In the genomic region with DNA sequence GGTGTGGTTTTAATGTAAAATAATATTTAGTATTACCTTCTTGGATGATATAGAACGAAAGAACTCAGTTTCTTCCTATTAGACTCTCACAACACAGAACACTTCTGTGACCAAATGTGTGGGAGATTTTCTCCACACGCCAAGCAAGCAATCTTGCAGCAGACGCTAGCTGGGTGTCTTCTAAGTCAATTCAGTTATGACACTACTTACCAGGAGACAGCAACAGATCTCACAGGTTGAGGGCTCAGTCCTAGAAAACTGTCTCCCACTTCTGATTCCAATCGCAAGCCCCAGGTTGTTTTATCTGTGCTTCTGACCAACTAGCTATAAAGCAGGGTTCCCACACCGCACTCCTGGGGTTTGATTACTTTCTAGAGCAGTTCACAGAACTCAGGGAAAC, we compare ENCODE assay signal across 16 cellular contexts. TPM values are rescaled to one million over a fixed set of nuclear protein-coding genes. Genes with fewer than 3 reads are reported as not detected.
DNase-seq lines count a peak whose midpoint lies in the region; ATAC-seq and TF ChIP-seq lines count a peak whose summit lies in the region.
"Had no signal": no experiment of that assay in that cellular context is flagged by ENCODE, and none has a peak within 500 bp of the region (broad histone marks: within the 10 kb centered on the region; RNA-seq: fewer than 3 reads in every experiment).

No MANE protein-coding gene starts in this region.

- H3K27me3 Mint-ChIP-seq in natural killer cell (ENCODE audit: low read depth in 2 of 2) (no peaks in the 10 kb centered on the region), T-helper 17 cell (no peaks in the 10 kb centered on the region), memory B cell (no peaks in the 10 kb centered on the region)
- no peaks in the 10 kb centered on the region for H3K27me3 Mint-ChIP-seq in natural killer cell treated with Interleukin-12 subunit alpha and Interleukin-12 subunit beta and Interleukin-15 and Interleukin-18, amount 100 ng/mL, for 72 hours
- H3K27me3 Mint-ChIP-seq in stimulated activated naive B cell treated with anti-CD40 and anti-IgM and Interleukin-4, amounts not matched to agents 10 μg/mL and 1 μg/mL and 100 μg/mL, for 72 hours = no peaks in the 10 kb centered on the region
- no peaks in the 10 kb centered on the region for H3K27me3 Mint-ChIP-seq in activated CD8-positive, alpha-beta memory T cell treated with anti-CD3 and anti-CD28 coated beads, Interleukin-2, amount 10 ng/mL, durations not matched to agents 7 days and 5 days

- CTCF ChIA-PET in activated CD8-positive, alpha-beta memory T cell treated with anti-CD3 and anti-CD28 coated beads, Interleukin-2, amount 10 ng/mL, durations not matched to agents 7 days and 5 days (lab: Charles Lee) = interaction anchor here (1.0 to 1.7 kb wide), 2 partner anchors 40 to 254 kb away, joined by 3 read pairs; no protein-coding TSS in a partner anchor

- H3K9me3 ChIP-seq in T-helper 17 cell (ENCODE audit: control insufficient read depth, low read length, poor library complexity, severe bottlenecking) = no peaks in the 10 kb centered on the region

- ATAC-seq in natural killer cell = no peak
- no peak for ATAC-seq in natural killer cell treated with Interleukin-12 subunit alpha and Interleukin-12 subunit beta and Interleukin-15 and Interleukin-18, amount 100 ng/mL, for 72 hours
- peak; percentile 29 for ATAC-seq in T-helper 17 cell
- no peak for ATAC-seq in memory B cell (ENCODE audit: low read depth)
- ATAC-seq in stimulated activated naive B cell treated with anti-CD40 and anti-IgM and Interleukin-4, amounts not matched to agents 10 μg/mL and 1 μg/mL and 100 μg/mL, for 72 hours (replicated peaks) = no peak
- ATAC-seq in HG03175 (IDR thresholded peaks at IDR 0.05; ENCODE audit: unreplicated experiment) = no peak
- no peak for ATAC-seq in activated CD8-positive, alpha-beta memory T cell treated with anti-CD3 and anti-CD28 coated beads, Interleukin-2, amount 10 ng/mL, durations not matched to agents 7 days and 5 days

- H3K9me3 Mint-ChIP-seq in natural killer cell = peaks cover 0 to 3% of the 10 kb centered on the region in 2 donors
- H3K9me3 Mint-ChIP-seq in natural killer cell treated with Interleukin-12 subunit alpha and Interleukin-12 subunit beta and Interleukin-15 and Interleukin-18, amount 100 ng/mL, for 72 hours = no peaks in the 10 kb centered on the region
- no peaks in the 10 kb centered on the region for H3K9me3 Mint-ChIP-seq in memory B cell
- peaks cover 3 to 7% of the 10 kb centered on the region in 2 donors for H3K9me3 Mint-ChIP-seq in stimulated activated naive B cell treated with anti-CD40 and anti-IgM and Interleukin-4, amounts not matched to agents 10 μg/mL and 1 μg/mL and 100 μg/mL, for 72 hours
- peaks cover 6% of the 10 kb centered on the region for H3K9me3 Mint-ChIP-seq in activated CD8-positive, alpha-beta memory T cell treated with anti-CD3 and anti-CD28 coated beads, Interleukin-2, amount 10 ng/mL, durations not matched to agents 7 days and 5 days (ENCODE audit: low read depth)

- no peak overlapping the region for H3K4me3 Mint-ChIP-seq in natural killer cell
- no peak overlapping the region for H3K4me3 Mint-ChIP-seq in natural killer cell treated with Interleukin-12 subunit alpha and Interleukin-12 subunit beta and Interleukin-15 and Interleukin-18, amount 100 ng/mL, for 72 hours
- H3K4me3 Mint-ChIP-seq in T-helper 17 cell = no peak overlapping the region
- no peak overlapping the region for H3K4me3 Mint-ChIP-seq in memory B cell
- H3K4me3 Mint-ChIP-seq in stimulated activated naive B cell treated with anti-CD40 and anti-IgM and Interleukin-4, amounts not matched to agents 10 μg/mL and 1 μg/mL and 100 μg/mL, for 72 hours = no peak overlapping the region
- H3K4me3 Mint-ChIP-seq in activated CD8-positive, alpha-beta memory T cell treated with anti-CD3 and anti-CD28 coated beads, Interleukin-2, amount 10 ng/mL, durations not matched to agents 7 days and 5 days = no peak overlapping the region
- H3K4me3 Mint-ChIP-seq: HFFc6 had no signal

- intact Hi-C loops in natural killer cell (cut with micrococcal nuclease) = no loop called here

- TF ChIP-seq CTCF in natural killer cell (IDR thresholded peaks at IDR 0.05) = no peak

- DNase-seq in natural killer cell (no peak), T-helper 17 cell (no peak), memory B cell (ENCODE audit: low spot score in 2 of 2) (no peak), NCI-H748 treated with DMSO at 0.1 percent for 48 hours (lab: John Stamatoyannopoulos, UW) (no peak)
- no peak for DNase-seq in natural killer cell treated with Interleukin-12 subunit alpha and Interleukin-12 subunit beta and Interleukin-15 and Interleukin-18, amount 100 ng/mL, for 72 hours (ENCODE audit: low spot score)
- DNase-seq in stimulated activated naive B cell treated with anti-CD40 and anti-IgM and Interleukin-4, amounts not matched to agents 10 μg/mL and 1 μg/mL and 100 μg/mL, for 72 hours = no peak
- DNase-seq in activated CD8-positive, alpha-beta memory T cell treated with anti-CD3 and anti-CD28 coated beads, Interleukin-2, amount 10 ng/mL, durations not matched to agents 7 days and 5 days = no peak
- DNase-seq: H7, HFFc6, NCI-H1417, NCI-H187 treated with DMSO at 0.1 percent for 48 hours, NCI-H2227 treated with DMSO at 0.1 percent for 48 hours, NCI-H524, RPMI8226, SIG-M5 had no signal

- H3K36me3 Mint-ChIP-seq in natural killer cell (no peaks in the 10 kb centered on the region), T-helper 17 cell (ENCODE audit: low read depth) (no peaks in the 10 kb centered on the region), memory B cell (peaks cover 11% of the 10 kb centered on the region)
- H3K36me3 Mint-ChIP-seq in natural killer cell treated with Interleukin-12 subunit alpha and Interleukin-12 subunit beta and Interleukin-15 and Interleukin-18, amount 100 ng/mL, for 72 hours = no peaks in the 10 kb centered on the region
- peaks cover 17 to 27% of the 10 kb centered on the region in 2 donors for H3K36me3 Mint-ChIP-seq in stimulated activated naive B cell treated with anti-CD40 and anti-IgM and Interleukin-4, amounts not matched to agents 10 μg/mL and 1 μg/mL and 100 μg/mL, for 72 hours
- H3K36me3 Mint-ChIP-seq in activated CD8-positive, alpha-beta memory T cell treated with anti-CD3 and anti-CD28 coated beads, Interleukin-2, amount 10 ng/mL, durations not matched to agents 7 days and 5 days = peaks cover 19% of the 10 kb centered on the region

- H3K27ac Mint-ChIP-seq in natural killer cell (peak overlapping the region; percentile 42 to 66), T-helper 17 cell (peak overlapping the region; percentile 56), memory B cell (peak overlapping the region; percentile 31)
- H3K27ac Mint-ChIP-seq in natural killer cell treated with Interleukin-12 subunit alpha and Interleukin-12 subunit beta and Interleukin-15 and Interleukin-18, amount 100 ng/mL, for 72 hours = no peak overlapping the region
- H3K27ac Mint-ChIP-seq in stimulated activated naive B cell treated with anti-CD40 and anti-IgM and Interleukin-4, amounts not matched to agents 10 μg/mL and 1 μg/mL and 100 μg/mL, for 72 hours = peak overlapping the region; percentile 25
- no peak overlapping the region for H3K27ac Mint-ChIP-seq in activated CD8-positive, alpha-beta memory T cell treated with anti-CD3 and anti-CD28 coated beads, Interleukin-2, amount 10 ng/mL, durations not matched to agents 7 days and 5 days
- H3K27ac Mint-ChIP-seq: HFFc6 had no signal

- H3K4me1 Mint-ChIP-seq in natural killer cell (peaks cover 41 to 44% of the 10 kb centered on the region in 2 donors), T-helper 17 cell (peaks cover 18% of the 10 kb centered on the region), memory B cell (peaks cover 25% of the 10 kb centered on the region)
- H3K4me1 Mint-ChIP-seq in natural killer cell treated with Interleukin-12 subunit alpha and Interleukin-12 subunit beta and Interleukin-15 and Interleukin-18, amount 100 ng/mL, for 72 hours (ENCODE audit: low read depth in 2 of 2) = peaks cover 17 to 22% of the 10 kb centered on the region in 2 donors
- peaks cover 20 to 41% of the 10 kb centered on the region in 2 donors for H3K4me1 Mint-ChIP-seq in stimulated activated naive B cell treated with anti-CD40 and anti-IgM and Interleukin-4, amounts not matched to agents 10 μg/mL and 1 μg/mL and 100 μg/mL, for 72 hours
- H3K4me1 Mint-ChIP-seq in activated CD8-positive, alpha-beta memory T cell treated with anti-CD3 and anti-CD28 coated beads, Interleukin-2, amount 10 ng/mL, durations not matched to agents 7 days and 5 days = peaks cover 21% of the 10 kb centered on the region

RNA-seq across cellular contexts. Expression of gene HERC1, which starts 41.2 kb away (rescaled TPM):
- total RNA-seq in natural killer cell = 100 to 1,000 TPM; 219 to 259 (median 258) TPM
- 100 to 1,000 TPM in 1 of 2 donors, 10 to 100 TPM in 1; 97.9 to 142 TPM for total RNA-seq in natural killer cell treated with Interleukin-12 subunit alpha and Interleukin-12 subunit beta and Interleukin-15 and Interleukin-18, amount 100 ng/mL, for 72 hours
- total RNA-seq in T-helper 17 cell = 100 to 1,000 TPM; 252 to 271 TPM
- 100 to 1,000 TPM in 1 of 2 experiments, 10 to 100 TPM in 1; 84.4 to 105 TPM for total RNA-seq in activated CD8-positive, alpha-beta memory T cell treated with anti-CD3 and anti-CD28 coated beads, Interleukin-2, amount 10 ng/mL, durations not matched to agents 7 days and 5 days

Comparison
In these comparisons a context has a peak if more than half of its experiments do, and no peak if none do; other contexts are left out.
1. H3K27ac Mint-ChIP-seq: peak in natural killer cell (2 of 2), T-helper 17 cell (single experiment), memory B cell (single experiment) and stimulated activated naive B cell treated with anti-CD40 and anti-IgM and Interleukin-4, amounts not matched to agents 10 μg/mL and 1 μg/mL and 100 μg/mL, for 72 hours (single experiment); none in natural killer cell treated with Interleukin-12 subunit alpha and Interleukin-12 subunit beta and Interleukin-15 and Interleukin-18, amount 100 ng/mL, for 72 hours (0 of 2) and activated CD8-positive, alpha-beta memory T cell treated with anti-CD3 and anti-CD28 coated beads, Interleukin-2, amount 10 ng/mL, durations not matched to agents 7 days and 5 days (single experiment).